ENCODE assay signal across 15 cellular contexts in the genomic region with DNA sequence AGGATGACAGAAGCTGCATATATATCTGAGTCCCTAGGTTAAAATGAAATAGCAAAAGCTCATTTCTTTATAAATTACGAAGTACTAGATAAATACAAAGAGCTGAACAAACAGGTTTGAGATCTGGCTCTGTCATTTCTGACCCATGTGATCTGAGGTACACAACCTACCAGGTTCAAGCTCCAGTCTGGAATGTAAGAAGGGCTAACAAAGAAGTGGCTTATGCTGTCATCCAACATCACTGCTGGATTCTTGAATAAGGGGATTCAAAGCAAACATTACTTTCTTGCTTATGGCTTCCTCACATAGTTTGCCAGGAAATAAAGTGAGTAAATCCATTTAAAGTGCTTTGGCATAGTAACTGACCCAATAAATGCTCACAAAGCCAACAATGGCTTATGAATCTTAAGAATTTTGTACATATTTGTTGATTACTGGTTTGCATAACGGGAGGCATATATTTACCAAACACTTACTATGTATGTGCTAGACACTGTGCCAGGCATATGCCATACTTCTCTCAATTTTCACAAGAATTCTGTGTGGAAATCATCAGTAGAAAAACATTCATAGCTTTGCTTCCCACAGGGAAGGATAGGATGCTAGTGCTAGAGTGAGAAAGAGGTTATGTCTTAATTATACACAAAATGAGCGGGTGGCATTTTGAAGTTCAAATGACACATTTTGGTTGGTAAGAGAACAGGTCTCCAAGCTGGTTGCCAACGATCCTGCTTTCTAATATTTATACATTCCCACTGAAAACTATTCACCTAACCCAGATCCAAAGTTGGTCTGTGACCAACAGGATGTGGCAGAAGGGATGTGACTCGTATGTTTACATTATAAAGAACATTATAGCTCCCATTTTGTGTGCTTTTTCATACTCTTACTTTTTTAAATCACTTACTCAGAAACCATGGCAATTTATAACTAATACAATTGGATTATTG. TPM values are rescaled to one million over a fixed set of nuclear protein-coding genes. Genes with fewer than 3 reads are reported as not detected.
DNase-seq lines count a peak whose midpoint lies in the region; FAIRE-seq and TF ChIP-seq lines count a peak whose summit lies in the region.
"Had no signal": no experiment of that assay in that cellular context is flagged by ENCODE, and none has a peak within 500 bp of the region (broad histone marks: within the 10 kb centered on the region; RNA-seq: fewer than 3 reads in every experiment).

No MANE protein-coding gene starts in this region.

- no peak for TF ChIP-seq POLR2A in endothelial cell of umbilical vein (IDR thresholded peaks at IDR 0.05; ENCODE audit: low read depth, low read length)

- no peak overlapping the region for H3K9ac ChIP-seq in endothelial cell of umbilical vein (replicated peaks; ENCODE audit: extremely low read depth, insufficient read depth, low read length)
- H3K9ac ChIP-seq in smooth muscle cell (ENCODE audit: low read depth): no peak overlapping the region

- CTCF ChIA-PET in activated CD4-positive, alpha-beta memory T cell treated with anti-CD3 and anti-CD28 coated beads, Interleukin-2, amount 10 ng/mL, durations not matched to agents 7 days and 5 days (lab: Charles Lee): interaction anchor here (1.4 to 1.7 kb wide), 4 partner anchors 8 to 95 kb away, joined by 3 to 5 read pairs (median 4); no protein-coding TSS in a partner anchor
- CTCF ChIA-PET in activated CD4-positive, alpha-beta memory T cell treated with anti-CD3 and anti-CD28 coated beads for 36 hours (lab: Charles Lee): interaction anchor here (0.7 to 3.7 kb wide), 3 partner anchors 10 to 197 kb away, joined by 5 to 16 read pairs (median 6); no protein-coding TSS in a partner anchor
- CTCF ChIA-PET in endothelial cell of umbilical vein (lab: Charles Lee): interaction anchor here (0.8 to 3.1 kb wide), 4 partner anchors 10 to 96 kb away, joined by 3 to 13 read pairs (median 6); no protein-coding TSS in a partner anchor

- no peak overlapping the region for H3K4me2 ChIP-seq in endothelial cell of umbilical vein (ENCODE audit: insufficient read depth, low read length)
- peak overlapping the region; percentile 61 for H3K4me2 ChIP-seq in smooth muscle cell

- H3F3A ChIP-seq in smooth muscle cell (ENCODE audit: low read depth): peaks cover 25% of the 10 kb centered on the region

- no peak overlapping the region for H3K4me3 Mint-ChIP-seq in activated CD4-positive, alpha-beta memory T cell treated with anti-CD3 and anti-CD28 coated beads, Interleukin-2, amount 10 ng/mL, durations not matched to agents 7 days and 5 days
- no peak overlapping the region for H3K4me3 Mint-ChIP-seq in activated CD4-positive, alpha-beta memory T cell treated with anti-CD3 and anti-CD28 coated beads for 36 hours
- H3K4me3 Mint-ChIP-seq: CD8-positive, alpha-beta T cell; central memory CD8-positive, alpha-beta T cell had no signal

- peaks cover 10% of the 10 kb centered on the region for H3K4me1 Mint-ChIP-seq in activated CD4-positive, alpha-beta memory T cell treated with anti-CD3 and anti-CD28 coated beads, Interleukin-2, amount 10 ng/mL, durations not matched to agents 7 days and 5 days
- H3K4me1 Mint-ChIP-seq in activated CD4-positive, alpha-beta memory T cell treated with anti-CD3 and anti-CD28 coated beads for 36 hours (ENCODE audit: low read depth): no peaks in the 10 kb centered on the region
- H3K4me1 Mint-ChIP-seq: central memory CD8-positive, alpha-beta T cell had no signal

- H3K4me1 ChIP-seq in endothelial cell of umbilical vein (ENCODE audit: control insufficient read depth, extremely low read depth, insufficient read depth, low read length) (peaks cover 5% of the 10 kb centered on the region), smooth muscle cell (ENCODE audit: low read depth) (peaks cover 12% of the 10 kb centered on the region)

- DNase-seq in activated CD4-positive, alpha-beta memory T cell treated with anti-CD3 and anti-CD28 coated beads, Interleukin-2, amount 10 ng/mL, durations not matched to agents 7 days and 5 days: no peak
- no peak for DNase-seq in activated CD4-positive, alpha-beta memory T cell treated with anti-CD3 and anti-CD28 coated beads for 36 hours
- DNase-seq in RKO (ENCODE audit: low spot score) (peak; percentile 48), endothelial cell of umbilical vein (ENCODE audit: low read depth, low spot score) (peak; percentile 67), smooth muscle cell (lab: John Stamatoyannopoulos, UW; ENCODE audit: unreplicated experiment) (no peak), SIG-M5 treated with dmso at 0.1 percent for 504 hours (lab: John Stamatoyannopoulos, UW; ENCODE audit: unreplicated experiment) (no peak), NCI-H1048 (lab: John Stamatoyannopoulos, UW) (no peak), NCI-H128 (lab: John Stamatoyannopoulos, UW; ENCODE audit: unreplicated experiment) (no peak)
- DNase-seq: activated gamma-delta T cell treated with Interleukin-2 at 50 U/mL for 16 hours; CD8-positive, alpha-beta T cell; NCI-H2171; posterior cingulate gyrus; transverse colon had no signal

- no peaks in the 10 kb centered on the region for H3K9me1 ChIP-seq in endothelial cell of umbilical vein (replicated peaks; ENCODE audit: control insufficient read depth, extremely low read depth, insufficient read depth, low read length)

- H3K4me3 ChIP-seq in endothelial cell of umbilical vein (replicated peaks in 1 of 3; ENCODE audit: insufficient read depth in 1 of 3, low read depth in 1 of 3, low read length in 3 of 3) (no peak overlapping the region), smooth muscle cell (no peak overlapping the region)
- H3K4me3 ChIP-seq: transverse colon had no signal

- POLR2A ChIA-PET in activated CD4-positive, alpha-beta memory T cell treated with anti-CD3 and anti-CD28 coated beads, Interleukin-2, amount 10 ng/mL, durations not matched to agents 7 days and 5 days (lab: Charles Lee): no interaction called here
- POLR2A ChIA-PET in activated CD4-positive, alpha-beta memory T cell treated with anti-CD3 and anti-CD28 coated beads for 36 hours (lab: Charles Lee): no interaction called here
- POLR2A ChIA-PET in endothelial cell of umbilical vein (lab: Charles Lee): no interaction called here

- intact Hi-C loops in activated CD4-positive, alpha-beta memory T cell treated with anti-CD3 and anti-CD28 coated beads for 36 hours (cut with micrococcal nuclease): no loop called here
- intact Hi-C loops in endothelial cell of umbilical vein (cut with micrococcal nuclease): no loop called here

- H4K20me1 ChIP-seq in endothelial cell of umbilical vein (replicated peaks; ENCODE audit: control insufficient read depth, extremely low read depth, insufficient read depth, low read length) (no peaks in the 10 kb centered on the region), smooth muscle cell (ENCODE audit: low read depth) (no peaks in the 10 kb centered on the region)

- TF ChIP-seq CTCF in endothelial cell of umbilical vein (IDR thresholded peaks at IDR 0.05; ENCODE audit: extremely low read depth in 1 of 2, insufficient read depth in 1 of 2, low read depth in 1 of 2, low read length in 2 of 2) (no peak), smooth muscle cell (IDR thresholded peaks at IDR 0.05; ENCODE audit: borderline replicate concordance, insufficient read depth, poor library complexity, severe bottlenecking) (no peak)

- no peak overlapping the region for H3K27ac ChIP-seq in endothelial cell of umbilical vein (ENCODE audit: insufficient read depth, low read depth, low read length)
- peak overlapping the region; percentile 84 for H3K27ac ChIP-seq in smooth muscle cell (ENCODE audit: low read depth)
- H3K27ac ChIP-seq: transverse colon had no signal

- H3K27ac Mint-ChIP-seq in activated CD4-positive, alpha-beta memory T cell treated with anti-CD3 and anti-CD28 coated beads, Interleukin-2, amount 10 ng/mL, durations not matched to agents 7 days and 5 days: peak overlapping the region; percentile 61
- no peak overlapping the region for H3K27ac Mint-ChIP-seq in activated CD4-positive, alpha-beta memory T cell treated with anti-CD3 and anti-CD28 coated beads for 36 hours
- H3K27ac Mint-ChIP-seq: CD8-positive, alpha-beta T cell had no signal

- H3K27me3 ChIP-seq in endothelial cell of umbilical vein (ENCODE audit: control insufficient read depth in 2 of 2, insufficient read depth in 2 of 2, low read length in 2 of 2) (no peaks in the 10 kb centered on the region), smooth muscle cell (ENCODE audit: low read depth) (no peaks in the 10 kb centered on the region)
- H3K27me3 ChIP-seq: transverse colon had no signal

- H2AFZ ChIP-seq in endothelial cell of umbilical vein (ENCODE audit: low read depth, low read length) (no peak overlapping the region), smooth muscle cell (ENCODE audit: low read depth) (no peak overlapping the region)

- H3K36me3 Mint-ChIP-seq in activated CD4-positive, alpha-beta memory T cell treated with anti-CD3 and anti-CD28 coated beads, Interleukin-2, amount 10 ng/mL, durations not matched to agents 7 days and 5 days (ENCODE audit: low read depth): peaks cover 47% of the 10 kb centered on the region
- peaks cover 27% of the 10 kb centered on the region for H3K36me3 Mint-ChIP-seq in activated CD4-positive, alpha-beta memory T cell treated with anti-CD3 and anti-CD28 coated beads for 36 hours

- H3K9me3 ChIP-seq in endothelial cell of umbilical vein (replicated peaks; ENCODE audit: control insufficient read depth, insufficient read depth, low read length) (no peaks in the 10 kb centered on the region), smooth muscle cell (replicated peaks; ENCODE audit: low read depth) (no peaks in the 10 kb centered on the region)
- H3K9me3 ChIP-seq: transverse colon had no signal

- FAIRE-seq in endothelial cell of umbilical vein (lab: Jason Lieb, UNC): no peak
- FAIRE-seq: A204.1 had no signal

- 69% methylated on average over 5 of the region's 5 CpGs for WGBS in smooth muscle cell (ENCODE audit: low lambda C conversion rate)

- peaks cover 8 to 19% of the 10 kb centered on the region in 2 experiments for H3K36me3 ChIP-seq in endothelial cell of umbilical vein (ENCODE audit: control insufficient read depth in 2 of 2, extremely low read depth in 1 of 2, insufficient read depth in 2 of 2, low read length in 2 of 2)
- H3K36me3 ChIP-seq in smooth muscle cell (ENCODE audit: low read depth): peaks cover 7% of the 10 kb centered on the region

- no TSS peak for BruUV-seq in endothelial cell of umbilical vein (replicated peaks; lab: Mats Ljungman, UMichigan)

- H3K9me3 Mint-ChIP-seq in activated CD4-positive, alpha-beta memory T cell treated with anti-CD3 and anti-CD28 coated beads, Interleukin-2, amount 10 ng/mL, durations not matched to agents 7 days and 5 days: no peaks in the 10 kb centered on the region
- H3K9me3 Mint-ChIP-seq in activated CD4-positive, alpha-beta memory T cell treated with anti-CD3 and anti-CD28 coated beads for 36 hours: no peaks in the 10 kb centered on the region
- H3K9me3 Mint-ChIP-seq: CD8-positive, alpha-beta T cell; central memory CD8-positive, alpha-beta T cell had no signal

- dilution Hi-C loops in endothelial cell of umbilical vein (cut with MboI; ENCODE audit: extremely low pct_ligation_motif_present, low sequenced_read_pairs): no loop called here

- H3K27me3 Mint-ChIP-seq in activated CD4-positive, alpha-beta memory T cell treated with anti-CD3 and anti-CD28 coated beads, Interleukin-2, amount 10 ng/mL, durations not matched to agents 7 days and 5 days: no peaks in the 10 kb centered on the region
- H3K27me3 Mint-ChIP-seq in activated CD4-positive, alpha-beta memory T cell treated with anti-CD3 and anti-CD28 coated beads for 36 hours: no peaks in the 10 kb centered on the region
- H3K27me3 Mint-ChIP-seq: central memory CD8-positive, alpha-beta T cell had no signal

- H3K79me2 ChIP-seq in endothelial cell of umbilical vein (ENCODE audit: control insufficient read depth, insufficient read depth, low read length) (no peaks in the 10 kb centered on the region), smooth muscle cell (ENCODE audit: low read depth) (no peaks in the 10 kb centered on the region)

RNA-seq across cellular contexts. Expression of a gene that starts 38.7 kb away (rescaled TPM):
- under 1 TPM; 0.30 to 0.40 TPM for total RNA-seq in activated CD4-positive, alpha-beta memory T cell treated with anti-CD3 and anti-CD28 coated beads, Interleukin-2, amount 10 ng/mL, durations not matched to agents 7 days and 5 days
- under 1 TPM; 0.29 to 0.41 TPM for total RNA-seq in activated CD4-positive, alpha-beta memory T cell treated with anti-CD3 and anti-CD28 coated beads for 36 hours
- total RNA-seq in endothelial cell of umbilical vein (0.55 and 0.65 TPM in 2 replicates), smooth muscle cell (0.85 and 1.3 TPM in 2 replicates)
- polyA plus RNA-seq in endothelial cell of umbilical vein (0.32 and 0.33 TPM in 2 replicates), smooth muscle cell (0.17 and 0.35 TPM in 2 replicates)
- 0.43 and 0.54 TPM in 2 replicates for polyA plus RNA-seq in endothelial cell of umbilical vein (2011; cell fraction: cytosol; rRNA removed)
- 0.32 and 0.41 TPM in 2 replicates for polyA plus RNA-seq in endothelial cell of umbilical vein (2011; cell fraction: nucleus; rRNA removed)
- polyA plus RNA-seq in endothelial cell of umbilical vein (2012): 0.19 and 0.24 TPM in 2 replicates
- 0.25 and 0.32 TPM in 2 replicates for polyA minus RNA-seq in endothelial cell of umbilical vein
- 0.41 TPM for polyA minus RNA-seq in endothelial cell of umbilical vein (2011; cell fraction: cytosol; rRNA and poly(A)+ RNA removed)
- polyA minus RNA-seq in endothelial cell of umbilical vein (2011; cell fraction: nucleus; rRNA and poly(A)+ RNA removed): 0.53 and 0.58 TPM in 2 replicates

Comparison
In these comparisons a context has a peak if more than half of its experiments do, and no peak if none do; other contexts are left out.
1. DNase-seq: peak in RKO (single experiment) and endothelial cell of umbilical vein (single experiment); none in activated CD4-positive, alpha-beta memory T cell treated with anti-CD3 and anti-CD28 coated beads, Interleukin-2, amount 10 ng/mL, durations not matched to agents 7 days and 5 days (single experiment), activated CD4-positive, alpha-beta memory T cell treated with anti-CD3 and anti-CD28 coated beads for 36 hours (single experiment), smooth muscle cell (single experiment), SIG-M5 treated with dmso at 0.1 percent for 504 hours (single experiment), NCI-H1048 (single experiment) and NCI-H128 (single experiment).